In the genomic region with DNA sequence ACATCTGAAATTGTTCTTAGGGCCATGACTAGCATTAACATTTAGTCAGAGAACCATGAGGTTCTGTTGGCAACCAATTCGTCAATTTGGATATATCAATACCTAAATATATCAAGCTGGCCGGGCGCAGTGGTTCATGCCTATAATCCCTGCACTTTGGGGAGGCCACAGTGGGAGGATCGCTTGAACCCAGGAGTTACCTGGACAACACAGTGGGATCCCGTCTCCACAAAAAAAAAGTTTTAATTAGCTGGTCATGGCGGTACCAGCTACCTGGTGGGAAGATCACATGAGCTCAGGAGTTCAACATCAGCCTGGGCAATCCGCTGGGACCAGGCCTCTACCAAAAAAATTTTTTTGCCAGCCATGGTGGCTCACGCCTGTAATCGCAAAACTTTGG, we compare ENCODE assay signal across 17 cellular contexts. TPM values are rescaled to one million over a fixed set of nuclear protein-coding genes. Genes with fewer than 3 reads are reported as not detected.
DNase-seq lines count a peak whose midpoint lies in the region; ATAC-seq, FAIRE-seq and TF ChIP-seq lines count a peak whose summit lies in the region.
"Had no signal": no experiment of that assay in that cellular context is flagged by ENCODE, and none has a peak within 500 bp of the region (broad histone marks: within the 10 kb centered on the region; RNA-seq: fewer than 3 reads in every experiment).

No MANE protein-coding gene starts in this region.

- H3K27me3 Mint-ChIP-seq in neural crest cell (ENCODE audit: low read depth), result no peaks in the 10 kb centered on the region
- H3K27me3 Mint-ChIP-seq: activated CD4-positive, alpha-beta memory T cell treated with anti-CD3 and anti-CD28 coated beads, Interleukin-2, amount 10 ng/mL, durations not matched to agents 7 days and 5 days; naive B cell had no signal

- in situ Hi-C loops in K562 (cut with MboI), result no loop called here

- no peak overlapping the region for H2AFZ ChIP-seq in K562 (ENCODE audit: low read depth, low read length)

- no peak for TF ChIP-seq RAD21 in K562 (CRISPR knock-in tag; conservative IDR thresholded peaks at IDR 0.05 in 1 of 2, IDR thresholded peaks at IDR 0.05 in 1 of 2)

- peak; percentile 29 for FAIRE-seq in K562 (lab: Jason Lieb, UNC)
- FAIRE-seq: urothelium cell line had no signal

- peaks cover 59% of the 10 kb centered on the region for H4K20me1 ChIP-seq in K562 (replicated peaks; ENCODE audit: control insufficient read depth, insufficient read depth, low read length)

- H3K27ac ChIP-seq in left ventricle myocardium inferior (replicated peaks) (peak overlapping the region; percentile 82), K562 (ENCODE audit: extremely low read depth, low read depth, low read length) (peak overlapping the region; percentile 5; the same call in 1 of the 3 replicates), uterus (peak overlapping the region; percentile 61 to 99), lower lobe of right lung (no peak overlapping the region)

- DNase-seq in left ventricle myocardium inferior (no peak), Right ventricle myocardium inferior (ENCODE audit: missing footprints) (no peak), K562 (ENCODE audit: extremely low read depth in 1 of 4, low spot score in 3 of 4) (no peak), neural crest cell (ENCODE audit: low read depth, low spot score) (no peak), uterus (no peak), lower lobe of right lung (no peak)
- DNase-seq in activated CD8-positive, alpha-beta memory T cell treated with anti-CD3 and anti-CD28 coated beads, Interleukin-2, amount 50 U/mL, for 48 hours, result no peak
- no peak for DNase-seq in activated CD8-positive, alpha-beta memory T cell treated with anti-CD3 and anti-CD28 coated beads for 24 hours
- DNase-seq: activated CD4-positive, alpha-beta memory T cell treated with anti-CD3 and anti-CD28 coated beads, Interleukin-2, amount 10 ng/mL, durations not matched to agents 7 days and 5 days; activated naive CD4-positive, alpha-beta T cell treated with anti-CD3 and anti-CD28 coated beads for 36 hours; DMS53; naive B cell; NCI-H1694; NCI-H510A treated with DMSO at 0.1 percent for 48 hours; stimulated activated CD4-positive, alpha-beta T cell treated with anti-CD3 and anti-CD28 coated beads, Interleukin-12 subunit alpha, Interleukin-12 subunit beta, amount 100 ng/mL, for 4 hours; T1000 had no signal

- H3K79me2 ChIP-seq in K562 (ENCODE audit: control insufficient read depth, insufficient read depth, low read length), result peaks cover 100% of the 10 kb centered on the region

- H3K4me3 ChIP-seq in left ventricle myocardium inferior (peak overlapping the region; percentile 46), K562 (no peak overlapping the region), uterus (no peak overlapping the region), lower lobe of right lung (no peak overlapping the region)

- H3K9ac ChIP-seq in K562 (ENCODE audit: insufficient read depth in 1 of 2, low read depth in 2 of 2, low read length in 2 of 2), result peak overlapping the region; percentile 6 to 52; a peak in 2 of 4 replicates

- intact Hi-C loops in left ventricle myocardium inferior (cut with micrococcal nuclease), result no loop called here
- intact Hi-C loops in Right ventricle myocardium inferior (cut with DNase I), result no loop called here
- intact Hi-C loops in K562 (cut with micrococcal nuclease), result no loop called here
- intact Hi-C loops in uterus (cut with DNase I; ENCODE audit: low total_unique reads), result no loop called here
- intact Hi-C loops in lower lobe of right lung (cut with DNase I), result no loop called here

- no peak overlapping the region for H3K27ac Mint-ChIP-seq in neural crest cell (ENCODE audit: unreplicated experiment)

- peaks cover 43% of the 10 kb centered on the region for H3K4me1 Mint-ChIP-seq in neural crest cell

- peaks cover 5% of the 10 kb centered on the region for H3K36me3 Mint-ChIP-seq in neural crest cell (ENCODE audit: low read depth)
- H3K36me3 Mint-ChIP-seq: naive B cell had no signal

- TF ChIP-seq CTCF in left ventricle myocardium inferior (IDR thresholded peaks at IDR 0.05; ENCODE audit: borderline replicate concordance) (no peak), K562 (IDR thresholded peaks at IDR 0.05 in 2 of 3, conservative IDR thresholded peaks at IDR 0.05 in 1 of 3; ENCODE audit: insufficient read depth in 2 of 3, low read depth in 1 of 3, low read length in 3 of 3) (no peak), neural crest cell (conservative IDR thresholded peaks at IDR 0.05) (no peak), uterus (IDR thresholded peaks at IDR 0.05) (no peak), lower lobe of right lung (IDR thresholded peaks at IDR 0.05) (no peak)

- ATAC-seq in Right ventricle myocardium inferior (no peak), K562 (no peak), lower lobe of right lung (no peak)

- peak overlapping the region; percentile 49; the same call in 1 of the 2 replicates for H3K4me2 ChIP-seq in K562 (ENCODE audit: insufficient read depth, low read length)

- H3K9me3 ChIP-seq in left ventricle myocardium inferior (replicated peaks) (no peaks in the 10 kb centered on the region), K562 (replicated peaks; ENCODE audit: control insufficient read depth, insufficient read depth, low read depth, low read length) (no peaks in the 10 kb centered on the region), uterus (no peaks in the 10 kb centered on the region), lower lobe of right lung (no peaks in the 10 kb centered on the region)

- peaks cover 5% of the 10 kb centered on the region for H3K9me1 ChIP-seq in K562 (ENCODE audit: control insufficient read depth, insufficient read depth, low read length)

- H3K36me3 ChIP-seq in left ventricle myocardium inferior (no peaks in the 10 kb centered on the region), K562 (ENCODE audit: control insufficient read depth, insufficient read depth, low read length) (peaks cover 29% of the 10 kb centered on the region; the same call in 2 of the 3 replicates), uterus (no peaks in the 10 kb centered on the region), lower lobe of right lung (no peaks in the 10 kb centered on the region)

- CTCF ChIA-PET in K562 (lab: Yijun Ruan, JAX; ENCODE audit: low intra/inter-chr PET ratio), result no interaction called here

- H3K4me3 Mint-ChIP-seq in neural crest cell, result peak overlapping the region; percentile 65
- H3K4me3 Mint-ChIP-seq: activated CD4-positive, alpha-beta memory T cell treated with anti-CD3 and anti-CD28 coated beads, Interleukin-2, amount 10 ng/mL, durations not matched to agents 7 days and 5 days; activated naive CD4-positive, alpha-beta T cell treated with anti-CD3 and anti-CD28 coated beads for 36 hours had no signal

- 75% methylated on average over 8 of the region's 9 CpGs for WGBS in K562 (ENCODE audit: insufficient coverage, low coverage, missing lambda C conversion rate)

- POLR2A ChIA-PET in K562 (lab: Yijun Ruan, JAX), result interaction anchor here (0.7 to 2.6 kb wide), 7 partner anchors 8 to 26 kb away, joined by 3 to 17 read pairs (median 4); a partner anchor contains a TSS

- H3K27me3 ChIP-seq in left ventricle myocardium inferior (ENCODE audit: low read depth) (no peaks in the 10 kb centered on the region), K562 (ENCODE audit: control insufficient read depth in 2 of 2, insufficient read depth in 2 of 2, low read length in 2 of 2) (no peaks in the 10 kb centered on the region), uterus (no peaks in the 10 kb centered on the region), lower lobe of right lung (ENCODE audit: low read depth) (no peaks in the 10 kb centered on the region)

- H3K9me3 Mint-ChIP-seq in neural crest cell, result no peaks in the 10 kb centered on the region
- H3K9me3 Mint-ChIP-seq: activated CD4-positive, alpha-beta memory T cell treated with anti-CD3 and anti-CD28 coated beads, Interleukin-2, amount 10 ng/mL, durations not matched to agents 7 days and 5 days; activated naive CD4-positive, alpha-beta T cell treated with anti-CD3 and anti-CD28 coated beads for 36 hours; naive B cell had no signal

- no TSS peak for BruUV-seq in K562 (replicated peaks; lab: Mats Ljungman, UMichigan)

- TF ChIP-seq EP300 in K562 (IDR thresholded peaks at IDR 0.05; ENCODE audit: low read length), result no peak

- peaks cover 100% of the 10 kb centered on the region for H3K4me1 ChIP-seq in left ventricle myocardium inferior
- H3K4me1 ChIP-seq in K562 (replicated peaks in 1 of 2; ENCODE audit: control insufficient read depth in 2 of 2, insufficient read depth in 2 of 2, low read length in 2 of 2), result peaks cover 26 to 27% of the 10 kb centered on the region in 2 experiments; a peak in 4 of 5 replicates
- H3K4me1 ChIP-seq in uterus, result peaks cover 12 to 25% of the 10 kb centered on the region in 2 donors
- peaks cover 95% of the 10 kb centered on the region for H3K4me1 ChIP-seq in lower lobe of right lung

- TF ChIP-seq POLR2A in K562 (conservative IDR thresholded peaks at IDR 0.05) (no peak), uterus (IDR thresholded peaks at IDR 0.05) (no peak)

RNA-seq across cellular contexts. Expression of a gene that starts 8.4 kb away (rescaled TPM):
- 569 TPM for total RNA-seq in left ventricle myocardium inferior
- 640 TPM for total RNA-seq in Right ventricle myocardium inferior
- total RNA-seq in K562 (2011; cell fraction: chromatin; rRNA removed; ENCODE audit: low replicate concordance), result 89.4 and 152 TPM in 2 replicates
- total RNA-seq in K562 (2011; cell fraction: nucleolus; rRNA removed), result 61.4 and 88.2 TPM in 2 replicates
- 127 and 150 TPM in 2 replicates for total RNA-seq in K562 (2011; cell fraction: nucleoplasm; rRNA removed)
- 234 and 310 TPM in 2 replicates for total RNA-seq in K562 (2014; rRNA removed)
- 184 and 193 TPM in 2 replicates for total RNA-seq in K562 (2014; rRNA removed; fragmentation: Illumina TruSeq; extraction: Trizol)
- total RNA-seq in K562 (2015; rRNA removed; fragmentation: Illumina TruSeq; extraction: Trizol), result 224 TPM in 2 replicates
- total RNA-seq in K562 (2021), result 466 and 488 TPM in 2 replicates
- polyA plus RNA-seq in K562 (2011; rRNA removed), result 480 and 622 TPM in 2 replicates
- 198 and 388 TPM in 2 replicates for polyA plus RNA-seq in K562 (2011; cell fraction: cytosol; rRNA removed)
- polyA plus RNA-seq in K562 (2011; cell fraction: nucleus; rRNA removed), result 77.5 and 131 TPM in 2 replicates
- polyA plus RNA-seq in K562 (2012), result 300 and 685 TPM in 2 replicates
- polyA plus RNA-seq in K562 (2014; fragmentation: Illumina TruSeq; extraction: Trizol), result 402 and 448 TPM in 2 replicates
- 100 to 1,000 TPM; 323 to 513 TPM for polyA plus RNA-seq in K562 (2014; fragmentation: Nextera tagmentation; extraction: Ambion mirVana)
- 576 and 727 TPM in 2 replicates for polyA plus RNA-seq in K562 (2014; rRNA removed)
- 684 and 865 TPM in 2 replicates for polyA minus RNA-seq in K562 (2011; rRNA and poly(A)+ RNA removed)
- polyA minus RNA-seq in K562 (2011; cell fraction: cytosol; rRNA and poly(A)+ RNA removed), result 251 and 367 TPM in 2 replicates
- 34.3 and 69.4 TPM in 2 replicates for polyA minus RNA-seq in K562 (2011; cell fraction: nucleus; rRNA and poly(A)+ RNA removed)
- 1,231 and 1,295 TPM in 2 replicates for total RNA-seq in neural crest cell
- 100 to 1,000 TPM; 390 to 894 (median 580) TPM for total RNA-seq in uterus
- 383 TPM for total RNA-seq in lower lobe of right lung
